Comparison of ENCODE assay signal across 20 cellular contexts in the genomic region with DNA sequence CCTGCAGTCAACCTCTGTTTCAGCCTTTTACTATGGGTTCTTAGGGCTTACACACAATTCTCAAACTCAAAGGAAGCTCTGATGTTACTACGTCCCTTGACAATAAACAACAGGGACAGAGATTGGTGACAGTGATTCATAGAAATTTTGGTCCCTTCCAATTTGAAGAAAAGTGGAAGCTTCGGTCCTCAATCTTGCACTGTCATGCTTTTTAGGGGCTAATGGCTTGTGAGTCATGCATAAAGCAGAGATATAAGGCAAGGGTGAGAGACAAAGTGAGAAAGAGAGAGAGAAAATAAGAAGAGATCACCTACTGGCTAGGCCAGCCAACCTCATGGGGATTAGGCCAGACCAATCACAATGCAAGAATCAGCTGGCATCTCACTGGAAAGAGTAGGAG.
"Had no signal": no experiment of that assay in that cellular context is flagged by ENCODE, and none has a peak within 500 bp of the region (broad histone marks: within the 10 kb centered on the region; RNA-seq: fewer than 3 reads in every experiment).

No MANE protein-coding gene starts in this region.

- H3K36me3 ChIP-seq: left ventricle myocardium inferior, lower lobe of right lung, ovary, right atrium auricular region, sigmoid colon, tibial nerve, upper lobe of right lung, vagina had no signal

- H3K9me3 ChIP-seq: left ventricle myocardium inferior, lower lobe of right lung, ovary, right atrium auricular region, sigmoid colon, testis, tibial nerve, upper lobe of right lung, vagina had no signal

- H3K27ac ChIP-seq: hepatocyte, left ventricle myocardium inferior, lower lobe of right lung, ovary, right atrium auricular region, sigmoid colon, skin epidermis, testis, tibial nerve, upper lobe of right lung, vagina had no signal

- H3K4me3 ChIP-seq: hepatocyte, left ventricle myocardium inferior, lower lobe of right lung, ovary, right atrium auricular region, sigmoid colon, skin epidermis, testis, tibial nerve, upper lobe of right lung, vagina had no signal

- H3K79me2 ChIP-seq: hepatocyte had no signal

- DNase-seq: foreskin melanocyte; head of caudate nucleus; kidney; left cardiac atrium; left ventricle myocardium inferior; lower lobe of right lung; natural killer cell; ovary; sigmoid colon; stimulated activated CD4-positive, alpha-beta T cell treated with anti-CD3 and anti-CD28 coated beads, Interleukin-2, amount 100 ng/mL, for 24 hours; stimulated activated CD4-positive, alpha-beta T cell treated with anti-CD3 and anti-CD28 coated beads, Interleukin-4, amount 100 ng/mL, for 4 hours; stimulated activated naive B cell treated with anti-CD40 and anti-IgM and Interleukin-4, amounts not matched to agents 10 μg/mL and 1 μg/mL and 100 μg/mL, for 72 hours; stimulated activated naive CD8-positive, alpha-beta T cell treated with anti-CD3 and anti-CD28 coated beads, Interleukin-15, amount 100 ng/mL, for 72 hours; testis; upper lobe of right lung had no signal

- H3K4me2 ChIP-seq: hepatocyte had no signal

- H3K4me1 ChIP-seq: left ventricle myocardium inferior, lower lobe of right lung, right atrium auricular region, sigmoid colon, testis, tibial nerve, upper lobe of right lung, vagina had no signal

- FAIRE-seq: kidney had no signal

- H2AFZ ChIP-seq: hepatocyte had no signal

- H3K27me3 ChIP-seq: hepatocyte, ovary, right atrium auricular region, sigmoid colon, testis, tibial nerve, upper lobe of right lung, vagina had no signal
